ENCODE assay signal across 16 cellular contexts in genomic region chr5:168186289-168187074, GRCh38.
"Had no signal": no experiment of that assay in that cellular context is flagged by ENCODE, and none has a peak within 500 bp of the region (broad histone marks: within the 10 kb centered on the region; RNA-seq: fewer than 3 reads in every experiment).

No MANE protein-coding gene starts in this region.

- H3K4me1 ChIP-seq: gastroesophageal sphincter, psoas muscle had no signal

- H3K9me3 ChIP-seq: gastroesophageal sphincter, psoas muscle had no signal

- DNase-seq: activated CD4-positive, alpha-beta memory T cell treated with anti-CD3 and anti-CD28 coated beads, Interleukin-2, amount 10 ng/mL, durations not matched to agents 7 days and 5 days; activated CD4-positive, alpha-beta T cell treated with anti-CD3 and anti-CD28 coated beads for 4 hours; activated gamma-delta T cell; activated T-cell treated with anti-CD3 and anti-CD28 coated beads, Interleukin-2, amount 50 U/mL, for 48 hours; amygdala; dermis blood vessel endothelial cell; effector memory CD8-positive, alpha-beta T cell; islet precursor cell; natural killer cell; occipital lobe; psoas muscle had no signal

- H3K36me3 ChIP-seq: gastroesophageal sphincter had no signal

- ATAC-seq: activated naive CD4-positive, alpha-beta T cell treated with anti-CD3 and anti-CD28 coated beads, Interleukin-2, amount 50 U/mL, for 72 hours; effector memory CD8-positive, alpha-beta T cell; gastroesophageal sphincter; left lobe of liver; natural killer cell; psoas muscle; stimulated activated memory B cell treated with anti-CD40 and anti-IgM and Interleukin-4, amounts not matched to agents 10 μg/mL and 1 μg/mL and 100 μg/mL, for 72 hours had no signal

- H3K27ac ChIP-seq: epithelial cell of prostate, gastroesophageal sphincter, psoas muscle had no signal

- H3K27me3 ChIP-seq: gastroesophageal sphincter had no signal

- H3K4me3 ChIP-seq: gastroesophageal sphincter, psoas muscle had no signal
